Comparison of ENCODE assay signal across 19 cellular contexts in the genomic region with DNA sequence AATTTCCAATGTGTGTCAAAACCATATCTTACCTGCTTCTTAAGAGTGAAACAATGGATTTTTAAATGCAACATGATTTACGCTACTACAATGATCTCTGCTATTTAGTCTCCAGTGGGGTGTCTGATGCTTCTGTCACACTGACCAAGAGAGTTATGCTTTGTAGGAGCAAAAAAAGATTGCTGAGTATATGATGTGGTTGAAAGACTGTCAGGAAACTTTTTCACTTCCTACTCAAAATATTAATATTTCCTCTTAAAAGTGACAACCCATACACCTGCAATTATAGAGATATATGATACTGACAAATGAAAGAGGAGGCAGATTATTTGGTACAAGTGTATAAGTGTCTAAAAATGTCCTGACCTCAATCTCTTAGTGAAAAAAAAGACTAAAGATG.
A peak's percentile ranks its signal among the peaks of the same experiment; 100 is the strongest.
DNase-seq lines count a peak whose midpoint lies in the region; ATAC-seq, FAIRE-seq and TF ChIP-seq lines count a peak whose summit lies in the region.
"Had no signal": no experiment of that assay in that cellular context is flagged by ENCODE, and none has a peak within 500 bp of the region (broad histone marks: within the 10 kb centered on the region; RNA-seq: fewer than 3 reads in every experiment).

No MANE protein-coding gene starts in this region.

- in situ Hi-C loops in GM12878 (cut with MboI) = no loop called here

- intact Hi-C loops in GM12878 (cut with micrococcal nuclease; ENCODE audit: unreplicated experiment) = no loop called here

- ATAC-seq in HG02885 (IDR thresholded peaks at IDR 0.05; ENCODE audit: poor library complexity, unreplicated experiment) (peak; percentile 51), GM12878 (peak; percentile 40; the same call in 2 of the 3 replicates)
- ATAC-seq: CD8-positive, alpha-beta T cell had no signal

- no peaks in the 10 kb centered on the region for H3K27me3 ChIP-seq in OCI-LY3 (ENCODE audit: low read depth, low read length)
- H3K27me3 ChIP-seq in GM12878 (replicated peaks in 1 of 2; ENCODE audit: control insufficient read depth in 2 of 2, insufficient read depth in 2 of 2, low read length in 1 of 2) = no peaks in the 10 kb centered on the region
- peaks cover 4% of the 10 kb centered on the region for H3K27me3 ChIP-seq in WERI-Rb-1 (ENCODE audit: insufficient read depth, low read depth, severe bottlenecking)

- H4K20me1 ChIP-seq in OCI-LY3 (ENCODE audit: insufficient read depth, low read length) (no peaks in the 10 kb centered on the region), GM12878 (ENCODE audit: control insufficient read depth, insufficient read depth) (no peaks in the 10 kb centered on the region)

- SMC1A ChIA-PET in GM12878 (lab: Charles Lee; ENCODE audit: uncharacterized antibody, unreplicated experiment) = interaction anchor here (0.8 to 1.9 kb wide), 5 partner anchors 9 to 65 kb away, joined by 4 to 18 read pairs (median 6); no protein-coding TSS in a partner anchor

- no peak for TF ChIP-seq RAD21 in GM12878 (IDR thresholded peaks at IDR 0.05; ENCODE audit: insufficient read depth, low read depth, low read length)

- no peaks in the 10 kb centered on the region for H3K79me2 ChIP-seq in OCI-LY3 (ENCODE audit: low read length)
- H3K79me2 ChIP-seq in GM12878 (ENCODE audit: control insufficient read depth, insufficient read depth, low read length) = no peaks in the 10 kb centered on the region

- CTCF ChIA-PET in GM12878 (lab: Yijun Ruan, JAX) = interaction anchor here (0.5 to 2.0 kb wide), 3 partner anchors 10 to 64 kb away, joined by 3 to 8 read pairs (median 3); no protein-coding TSS in a partner anchor

- 0% methylated on average over 1 of the region's 1 CpG for WGBS in GM12878 (ENCODE audit: insufficient coverage, insufficient replicate concordance, low lambda C conversion rate, missing lambda C conversion rate)

- H3K4me2 ChIP-seq in OCI-LY3 (ENCODE audit: low read length) (peak overlapping the region; percentile 37), GM12878 (ENCODE audit: control insufficient read depth, insufficient read depth) (no peak overlapping the region)

- FAIRE-seq in GM12891 (lab: Jason Lieb, UNC) = peak; percentile 16
- FAIRE-seq in GM12878 (lab: Jason Lieb, UNC) = no peak
- no peak for FAIRE-seq in urothelium cell line (lab: Jason Lieb, UNC)
- FAIRE-seq: GM18507, H1 had no signal

- H3K36me3 ChIP-seq in OCI-LY3 (replicated peaks; ENCODE audit: low read depth, low read length) (no peaks in the 10 kb centered on the region), GM12878 (ENCODE audit: control insufficient read depth in 2 of 2, insufficient read depth in 2 of 2, low read length in 1 of 2) (no peaks in the 10 kb centered on the region), WERI-Rb-1 (no peaks in the 10 kb centered on the region)

- no TSS peak for BruUV-seq in GM12878 (replicated peaks; lab: Mats Ljungman, UMichigan)

- H3K27ac ChIP-seq in OCI-LY3 (ENCODE audit: low read length) (no peak overlapping the region), GM12878 (ENCODE audit: control insufficient read depth, insufficient read depth) (no peak overlapping the region), WERI-Rb-1 (no peak overlapping the region)
- H3K27ac ChIP-seq: C4-2B, GM23248 had no signal

- no peak for TF ChIP-seq EP300 in GM12878 (IDR thresholded peaks at IDR 0.05; ENCODE audit: borderline replicate concordance in 1 of 2, control insufficient read depth in 1 of 2, low read depth in 2 of 2, low read length in 2 of 2)

- DNase-seq in GM12891 (ENCODE audit: insufficient read length, low spot score) = no peak
- no peak for DNase-seq in GM12878 (ENCODE audit: low read depth, low spot score)
- no peak for DNase-seq in medulla oblongata (ENCODE audit: extremely low spot score)
- DNase-seq in WERI-Rb-1 = no peak
- DNase-seq in stimulated activated CD4-positive, alpha-beta T cell treated with anti-CD3 and anti-CD28 coated beads, Interleukin-4, amount 100 ng/mL, for 4 hours = no peak
- DNase-seq in urothelium cell line (ENCODE audit: low spot score) = no peak
- DNase-seq: Caco-2; CD4-positive, CD25-positive, alpha-beta regulatory T cell; CD8-positive, alpha-beta T cell; DMS79; GF-D8; GM23248; H7; HCEC 1CT had no signal

- H2AFZ ChIP-seq in OCI-LY3 (ENCODE audit: low read depth, low read length) (no peak overlapping the region), GM12878 (ENCODE audit: control insufficient read depth, low read depth, low read length) (no peak overlapping the region)
- H2AFZ ChIP-seq: GM23248 had no signal

- no peak for TF ChIP-seq CTCF in OCI-LY3 (IDR thresholded peaks at IDR 0.05; ENCODE audit: low read depth, low read length)
- TF ChIP-seq CTCF in GM12878 (IDR thresholded peaks at IDR 0.05 in 2 of 3, conservative IDR thresholded peaks at IDR 0.05 in 1 of 3; ENCODE audit: control insufficient read depth in 2 of 3, extremely low read depth in 1 of 3, insufficient read depth in 1 of 3, low read depth in 3 of 3, low read length in 3 of 3) = no peak
- TF ChIP-seq CTCF in WERI-Rb-1 (IDR thresholded peaks at IDR 0.05; ENCODE audit: low read depth, low read length) = no peak

- POLR2A ChIA-PET in GM12878 (lab: Charles Lee) = interaction anchor here (1.1 kb wide), 1 partner anchor 10 kb away, joined by 3 read pairs; no protein-coding TSS in a partner anchor

- no peak overlapping the region for H3K4me3 ChIP-seq in OCI-LY3 (ENCODE audit: low read length)
- no peak overlapping the region for H3K4me3 ChIP-seq in GM12878
- no peak overlapping the region for H3K4me3 ChIP-seq in WERI-Rb-1 (ENCODE audit: low read depth, low read length)
- H3K4me3 ChIP-seq: GM23248 had no signal

- RAD21 ChIA-PET in GM12878 (lab: Charles Lee; ENCODE audit: unreplicated experiment) = interaction anchor here (1.2 kb wide), 1 partner anchor 36 kb away, joined by 3 read pairs; no protein-coding TSS in a partner anchor

- H3K4me1 ChIP-seq in OCI-LY3 (ENCODE audit: low read length) (peaks cover 22% of the 10 kb centered on the region), GM12878 (ENCODE audit: control insufficient read depth, insufficient read depth, low read length) (no peaks in the 10 kb centered on the region)
- H3K4me1 ChIP-seq: Caco-2 had no signal

- TF ChIP-seq POLR2A in GM12891 (IDR thresholded peaks at IDR 0.05; ENCODE audit: low read depth, low read length) = no peak
- no peak for TF ChIP-seq POLR2A in GM12878 (IDR thresholded peaks at IDR 0.05; ENCODE audit: low read depth, low read length)

- H3K9me3 ChIP-seq in OCI-LY3 (ENCODE audit: insufficient read depth, low read length) (no peaks in the 10 kb centered on the region), GM12878 (replicated peaks; ENCODE audit: control insufficient read depth, insufficient read depth, low read length) (no peaks in the 10 kb centered on the region), WERI-Rb-1 (ENCODE audit: severe bottlenecking) (no peaks in the 10 kb centered on the region)
- H3K9me3 ChIP-seq: Caco-2 had no signal

- H3K9ac ChIP-seq in OCI-LY3 (ENCODE audit: low read length) (no peak overlapping the region), GM12878 (ENCODE audit: control insufficient read depth, insufficient read depth, low read length) (no peak overlapping the region)
- H3K9ac ChIP-seq: GM23248 had no signal

TF ChIP-seq in GM12891, 5 proteins besides CTCF, POLR2A, EP300 and RAD21:
- TF ChIP-seq TAF1 (IDR thresholded peaks at IDR 0.05; ENCODE audit: low read depth, low read length) (no peak), POLR2AphosphoS5 (IDR thresholded peaks at IDR 0.05; ENCODE audit: low read depth, low read length) (no peak), SPI1 (IDR thresholded peaks at IDR 0.05; ENCODE audit: low read depth, low read length) (no peak), PAX5 (IDR thresholded peaks at IDR 0.05; ENCODE audit: insufficient read depth, low read length, severe bottlenecking) (no peak), POU2F2 (IDR thresholded peaks at IDR 0.05; ENCODE audit: low read depth, low read length) (no peak)

TF ChIP-seq in GM12878, 131 proteins besides CTCF, POLR2A, EP300 and RAD21:
- TF ChIP-seq ZNF384 (IDR thresholded peaks at IDR 0.05; ENCODE audit: borderline replicate concordance, low read depth, low read length) (0 out of 2 replicates have a peak, but pooled peaks have one; percentile 24), ATF2 (IDR thresholded peaks at IDR 0.05; ENCODE audit: low read length) (no peak), NRF1 (conservative IDR thresholded peaks at IDR 0.05; ENCODE audit: low read depth, low read length) (no peak), RUNX3 (IDR thresholded peaks at IDR 0.05; ENCODE audit: low read length) (no peak)
